In the genomic region with DNA sequence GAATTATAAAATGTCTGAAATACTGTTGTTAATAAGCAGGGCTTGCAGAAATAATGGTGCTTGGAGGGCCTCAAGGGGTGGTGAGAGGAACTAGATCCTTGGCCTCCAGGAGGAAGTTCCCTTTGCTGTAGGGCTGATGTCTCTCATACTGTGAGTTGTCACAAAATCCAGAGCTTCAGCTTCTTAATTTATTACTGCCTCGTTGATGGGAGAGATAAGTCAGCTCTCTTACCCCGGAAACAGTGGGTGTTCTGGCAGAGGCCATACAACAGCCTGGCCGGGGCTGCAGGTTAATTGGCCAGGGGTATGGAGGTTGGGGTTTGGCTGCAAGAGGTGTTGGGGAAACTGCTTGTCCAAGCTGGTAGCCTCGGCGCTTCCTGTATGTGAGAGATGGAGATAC, we compare ENCODE assay signal across 1 cellular context.
A peak's percentile ranks its signal among the peaks of the same experiment; 100 is the strongest.
TF ChIP-seq lines count a peak whose summit lies in the region.

No MANE protein-coding gene starts in this region.

TF ChIP-seq in K562, 482 proteins besides CTCF, POLR2A, EP300 and RAD21:
- TF ChIP-seq, protein P1, sequence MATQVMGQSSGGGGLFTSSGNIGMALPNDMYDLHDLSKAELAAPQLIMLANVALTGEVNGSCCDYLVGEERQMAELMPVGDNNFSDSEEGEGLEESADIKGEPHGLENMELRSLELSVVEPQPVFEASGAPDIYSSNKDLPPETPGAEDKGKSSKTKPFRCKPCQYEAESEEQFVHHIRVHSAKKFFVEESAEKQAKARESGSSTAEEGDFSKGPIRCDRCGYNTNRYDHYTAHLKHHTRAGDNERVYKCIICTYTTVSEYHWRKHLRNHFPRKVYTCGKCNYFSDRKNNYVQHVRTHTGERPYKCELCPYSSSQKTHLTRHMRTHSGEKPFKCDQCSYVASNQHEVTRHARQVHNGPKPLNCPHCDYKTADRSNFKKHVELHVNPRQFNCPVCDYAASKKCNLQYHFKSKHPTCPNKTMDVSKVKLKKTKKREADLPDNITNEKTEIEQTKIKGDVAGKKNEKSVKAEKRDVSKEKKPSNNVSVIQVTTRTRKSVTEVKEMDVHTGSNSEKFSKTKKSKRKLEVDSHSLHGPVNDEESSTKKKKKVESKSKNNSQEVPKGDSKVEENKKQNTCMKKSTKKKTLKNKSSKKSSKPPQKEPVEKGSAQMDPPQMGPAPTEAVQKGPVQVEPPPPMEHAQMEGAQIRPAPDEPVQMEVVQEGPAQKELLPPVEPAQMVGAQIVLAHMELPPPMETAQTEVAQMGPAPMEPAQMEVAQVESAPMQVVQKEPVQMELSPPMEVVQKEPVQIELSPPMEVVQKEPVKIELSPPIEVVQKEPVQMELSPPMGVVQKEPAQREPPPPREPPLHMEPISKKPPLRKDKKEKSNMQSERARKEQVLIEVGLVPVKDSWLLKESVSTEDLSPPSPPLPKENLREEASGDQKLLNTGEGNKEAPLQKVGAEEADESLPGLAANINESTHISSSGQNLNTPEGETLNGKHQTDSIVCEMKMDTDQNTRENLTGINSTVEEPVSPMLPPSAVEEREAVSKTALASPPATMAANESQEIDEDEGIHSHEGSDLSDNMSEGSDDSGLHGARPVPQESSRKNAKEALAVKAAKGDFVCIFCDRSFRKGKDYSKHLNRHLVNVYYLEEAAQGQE (CRISPR knock-in tag; IDR thresholded peaks at IDR 0.05; ENCODE audit: low read depth): no peak
- TF ChIP-seq ETV1 (tag; conservative IDR thresholded peaks at IDR 0.05; ENCODE audit: low read depth) (peak; percentile 37; the same call in 1 of the 2 replicates), OTX1 (CRISPR knock-in tag; IDR thresholded peaks at IDR 0.05) (no peak), ZKSCAN8 (CRISPR knock-in tag; IDR thresholded peaks at IDR 0.05) (no peak), RCOR1 (IDR thresholded peaks at IDR 0.05; ENCODE audit: borderline replicate concordance in 1 of 2, low read depth in 2 of 2, low read length in 2 of 2) (no peak), MEIS2 (IDR thresholded peaks at IDR 0.05; ENCODE audit: partially characterized antibody) (peak; percentile 88), SPI1 (IDR thresholded peaks at IDR 0.05; ENCODE audit: borderline replicate concordance, low read depth, low read length) (peak; percentile 36; the same call in 1 of the 2 replicates), NR3C1 (CRISPR knock-in tag; IDR thresholded peaks at IDR 0.05) (no peak), PCBP1 (IDR thresholded peaks at IDR 0.05; ENCODE audit: low read depth, low read length, poor library complexity, severe bottlenecking) (no peak), TBL1XR1 (IDR thresholded peaks at IDR 0.05; ENCODE audit: low read length in 2 of 2) (no peak), HIVEP1 (CRISPR knock-in tag; IDR thresholded peaks at IDR 0.05) (no peak), GABPA (tag; conservative IDR thresholded peaks at IDR 0.05; ENCODE audit: low read depth) (peak; percentile 27; the same call in 1 of the 2 replicates), ELF2 (CRISPR knock-in tag; IDR thresholded peaks at IDR 0.05) (no peak), CBFA2T3 (IDR thresholded peaks at IDR 0.05) (no peak), ZNF3 (CRISPR knock-in tag; IDR thresholded peaks at IDR 0.05) (no peak), PTBP1 (IDR thresholded peaks at IDR 0.05; ENCODE audit: low read depth, low read length) (no peak), GATA2 (CRISPR knock-in tag; IDR thresholded peaks at IDR 0.05) (0 out of 2 replicates have a peak, but pooled peaks have one; percentile 35), XRCC4 (IDR thresholded peaks at IDR 0.05; ENCODE audit: extremely low read depth, insufficient read depth, insufficient read length) (no peak), ZNF586 (CRISPR knock-in tag; conservative IDR thresholded peaks at IDR 0.05) (no peak), EGR1 (conservative IDR thresholded peaks at IDR 0.05) (peak; percentile 20; the same call in 1 of the 2 replicates), NR2C2 (CRISPR knock-in tag; IDR thresholded peaks at IDR 0.05) (no peak), NR2C2 (tag; IDR thresholded peaks at IDR 0.05) (peak; percentile 61; the same call in 1 of the 2 replicates), ZNF717 (CRISPR knock-in tag; IDR thresholded peaks at IDR 0.05) (no peak), POLR2G (IDR thresholded peaks at IDR 0.05; ENCODE audit: low read depth, low read length) (no peak), ZNF143 (CRISPR knock-in tag; IDR thresholded peaks at IDR 0.05) (no peak), KLF10 (CRISPR knock-in tag; IDR thresholded peaks at IDR 0.05) (no peak)
- TF ChIP-seq, protein P2, sequence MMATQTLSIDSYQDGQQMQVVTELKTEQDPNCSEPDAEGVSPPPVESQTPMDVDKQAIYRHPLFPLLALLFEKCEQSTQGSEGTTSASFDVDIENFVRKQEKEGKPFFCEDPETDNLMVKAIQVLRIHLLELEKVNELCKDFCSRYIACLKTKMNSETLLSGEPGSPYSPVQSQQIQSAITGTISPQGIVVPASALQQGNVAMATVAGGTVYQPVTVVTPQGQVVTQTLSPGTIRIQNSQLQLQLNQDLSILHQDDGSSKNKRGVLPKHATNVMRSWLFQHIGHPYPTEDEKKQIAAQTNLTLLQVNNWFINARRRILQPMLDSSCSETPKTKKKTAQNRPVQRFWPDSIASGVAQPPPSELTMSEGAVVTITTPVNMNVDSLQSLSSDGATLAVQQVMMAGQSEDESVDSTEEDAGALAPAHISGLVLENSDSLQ (IDR thresholded peaks at IDR 0.05): peak; percentile 64
- TF ChIP-seq, protein P3, sequence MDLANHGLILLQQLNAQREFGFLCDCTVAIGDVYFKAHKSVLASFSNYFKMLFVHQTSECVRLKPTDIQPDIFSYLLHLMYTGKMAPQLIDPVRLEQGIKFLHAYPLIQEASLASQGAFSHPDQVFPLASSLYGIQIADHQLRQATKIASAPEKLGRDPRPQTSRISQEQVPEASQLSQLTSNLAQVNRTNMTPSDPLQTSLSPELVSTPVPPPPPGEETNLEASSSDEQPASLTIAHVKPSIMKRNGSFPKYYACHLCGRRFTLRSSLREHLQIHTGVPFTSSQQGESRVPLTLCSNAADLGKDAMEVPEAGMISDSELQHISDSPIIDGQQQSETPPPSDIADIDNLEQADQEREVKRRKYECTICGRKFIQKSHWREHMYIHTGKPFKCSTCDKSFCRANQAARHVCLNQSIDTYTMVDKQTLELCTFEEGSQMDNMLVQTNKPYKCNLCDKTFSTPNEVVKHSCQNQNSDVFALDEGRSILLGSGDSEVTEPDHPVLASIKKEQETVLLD (IDR thresholded peaks at IDR 0.05): no peak
- TF ChIP-seq, protein P4, sequence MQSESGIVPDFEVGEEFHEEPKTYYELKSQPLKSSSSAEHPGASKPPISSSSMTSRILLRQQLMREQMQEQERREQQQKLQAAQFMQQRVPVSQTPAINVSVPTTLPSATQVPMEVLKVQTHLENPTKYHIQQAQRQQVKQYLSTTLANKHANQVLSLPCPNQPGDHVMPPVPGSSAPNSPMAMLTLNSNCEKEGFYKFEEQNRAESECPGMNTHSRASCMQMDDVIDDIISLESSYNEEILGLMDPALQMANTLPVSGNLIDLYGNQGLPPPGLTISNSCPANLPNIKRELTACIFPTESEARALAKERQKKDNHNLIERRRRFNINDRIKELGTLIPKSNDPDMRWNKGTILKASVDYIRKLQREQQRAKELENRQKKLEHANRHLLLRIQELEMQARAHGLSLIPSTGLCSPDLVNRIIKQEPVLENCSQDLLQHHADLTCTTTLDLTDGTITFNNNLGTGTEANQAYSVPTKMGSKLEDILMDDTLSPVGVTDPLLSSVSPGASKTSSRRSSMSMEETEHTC (IDR thresholded peaks at IDR 0.05): no peak
- TF ChIP-seq, protein P5, sequence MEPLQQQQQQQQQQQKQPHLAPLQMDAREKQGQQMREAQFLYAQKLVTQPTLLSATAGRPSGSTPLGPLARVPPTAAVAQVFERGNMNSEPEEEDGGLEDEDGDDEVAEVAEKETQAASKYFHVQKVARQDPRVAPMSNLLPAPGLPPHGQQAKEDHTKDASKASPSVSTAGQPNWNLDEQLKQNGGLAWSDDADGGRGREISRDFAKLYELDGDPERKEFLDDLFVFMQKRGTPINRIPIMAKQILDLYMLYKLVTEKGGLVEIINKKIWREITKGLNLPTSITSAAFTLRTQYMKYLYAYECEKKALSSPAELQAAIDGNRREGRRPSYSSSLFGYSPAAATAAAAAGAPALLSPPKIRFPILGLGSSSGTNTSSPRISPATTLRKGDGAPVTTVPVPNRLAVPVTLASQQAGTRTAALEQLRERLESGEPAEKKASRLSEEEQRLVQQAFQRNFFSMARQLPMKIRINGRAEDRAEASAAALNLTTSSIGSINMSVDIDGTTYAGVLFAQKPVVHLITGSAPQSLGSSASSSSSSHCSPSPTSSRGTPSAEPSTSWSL (CRISPR knock-in tag; IDR thresholded peaks at IDR 0.05; ENCODE audit: borderline replicate concordance): no peak
- TF ChIP-seq, protein P6, sequence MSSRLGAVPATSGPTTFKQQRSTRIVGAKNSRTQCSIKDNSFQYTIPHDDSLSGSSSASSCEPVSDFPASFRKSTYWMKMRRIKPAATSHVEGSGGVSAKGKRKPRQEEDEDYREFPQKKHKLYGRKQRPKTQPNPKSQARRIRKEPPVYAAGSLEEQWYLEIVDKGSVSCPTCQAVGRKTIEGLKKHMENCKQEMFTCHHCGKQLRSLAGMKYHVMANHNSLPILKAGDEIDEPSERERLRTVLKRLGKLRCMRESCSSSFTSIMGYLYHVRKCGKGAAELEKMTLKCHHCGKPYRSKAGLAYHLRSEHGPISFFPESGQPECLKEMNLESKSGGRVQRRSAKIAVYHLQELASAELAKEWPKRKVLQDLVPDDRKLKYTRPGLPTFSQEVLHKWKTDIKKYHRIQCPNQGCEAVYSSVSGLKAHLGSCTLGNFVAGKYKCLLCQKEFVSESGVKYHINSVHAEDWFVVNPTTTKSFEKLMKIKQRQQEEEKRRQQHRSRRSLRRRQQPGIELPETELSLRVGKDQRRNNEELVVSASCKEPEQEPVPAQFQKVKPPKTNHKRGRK (tag; IDR thresholded peaks at IDR 0.05): no peak
- TF ChIP-seq, protein P7, sequence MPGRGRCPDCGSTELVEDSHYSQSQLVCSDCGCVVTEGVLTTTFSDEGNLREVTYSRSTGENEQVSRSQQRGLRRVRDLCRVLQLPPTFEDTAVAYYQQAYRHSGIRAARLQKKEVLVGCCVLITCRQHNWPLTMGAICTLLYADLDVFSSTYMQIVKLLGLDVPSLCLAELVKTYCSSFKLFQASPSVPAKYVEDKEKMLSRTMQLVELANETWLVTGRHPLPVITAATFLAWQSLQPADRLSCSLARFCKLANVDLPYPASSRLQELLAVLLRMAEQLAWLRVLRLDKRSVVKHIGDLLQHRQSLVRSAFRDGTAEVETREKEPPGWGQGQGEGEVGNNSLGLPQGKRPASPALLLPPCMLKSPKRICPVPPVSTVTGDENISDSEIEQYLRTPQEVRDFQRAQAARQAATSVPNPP (IDR thresholded peaks at IDR 0.05; ENCODE audit: borderline replicate concordance, insufficient read depth, insufficient read length): no peak
- TF ChIP-seq, protein P8, sequence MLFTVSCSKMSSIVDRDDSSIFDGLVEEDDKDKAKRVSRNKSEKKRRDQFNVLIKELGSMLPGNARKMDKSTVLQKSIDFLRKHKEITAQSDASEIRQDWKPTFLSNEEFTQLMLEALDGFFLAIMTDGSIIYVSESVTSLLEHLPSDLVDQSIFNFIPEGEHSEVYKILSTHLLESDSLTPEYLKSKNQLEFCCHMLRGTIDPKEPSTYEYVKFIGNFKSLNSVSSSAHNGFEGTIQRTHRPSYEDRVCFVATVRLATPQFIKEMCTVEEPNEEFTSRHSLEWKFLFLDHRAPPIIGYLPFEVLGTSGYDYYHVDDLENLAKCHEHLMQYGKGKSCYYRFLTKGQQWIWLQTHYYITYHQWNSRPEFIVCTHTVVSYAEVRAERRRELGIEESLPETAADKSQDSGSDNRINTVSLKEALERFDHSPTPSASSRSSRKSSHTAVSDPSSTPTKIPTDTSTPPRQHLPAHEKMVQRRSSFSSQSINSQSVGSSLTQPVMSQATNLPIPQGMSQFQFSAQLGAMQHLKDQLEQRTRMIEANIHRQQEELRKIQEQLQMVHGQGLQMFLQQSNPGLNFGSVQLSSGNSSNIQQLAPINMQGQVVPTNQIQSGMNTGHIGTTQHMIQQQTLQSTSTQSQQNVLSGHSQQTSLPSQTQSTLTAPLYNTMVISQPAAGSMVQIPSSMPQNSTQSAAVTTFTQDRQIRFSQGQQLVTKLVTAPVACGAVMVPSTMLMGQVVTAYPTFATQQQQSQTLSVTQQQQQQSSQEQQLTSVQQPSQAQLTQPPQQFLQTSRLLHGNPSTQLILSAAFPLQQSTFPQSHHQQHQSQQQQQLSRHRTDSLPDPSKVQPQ (CRISPR knock-in tag; IDR thresholded peaks at IDR 0.05; ENCODE audit: borderline replicate concordance): no peak
- TF ChIP-seq, protein P9, sequence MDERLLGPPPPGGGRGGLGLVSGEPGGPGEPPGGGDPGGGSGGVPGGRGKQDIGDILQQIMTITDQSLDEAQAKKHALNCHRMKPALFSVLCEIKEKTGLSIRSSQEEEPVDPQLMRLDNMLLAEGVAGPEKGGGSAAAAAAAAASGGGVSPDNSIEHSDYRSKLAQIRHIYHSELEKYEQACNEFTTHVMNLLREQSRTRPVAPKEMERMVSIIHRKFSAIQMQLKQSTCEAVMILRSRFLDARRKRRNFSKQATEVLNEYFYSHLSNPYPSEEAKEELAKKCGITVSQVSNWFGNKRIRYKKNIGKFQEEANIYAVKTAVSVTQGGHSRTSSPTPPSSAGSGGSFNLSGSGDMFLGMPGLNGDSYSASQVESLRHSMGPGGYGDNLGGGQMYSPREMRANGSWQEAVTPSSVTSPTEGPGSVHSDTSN (CRISPR knock-in tag; IDR thresholded peaks at IDR 0.05; ENCODE audit: low read depth): no peak
- TF ChIP-seq, protein P9 (tag; conservative IDR thresholded peaks at IDR 0.05; ENCODE audit: low read depth): peak; percentile 82
